In the genomic region with DNA sequence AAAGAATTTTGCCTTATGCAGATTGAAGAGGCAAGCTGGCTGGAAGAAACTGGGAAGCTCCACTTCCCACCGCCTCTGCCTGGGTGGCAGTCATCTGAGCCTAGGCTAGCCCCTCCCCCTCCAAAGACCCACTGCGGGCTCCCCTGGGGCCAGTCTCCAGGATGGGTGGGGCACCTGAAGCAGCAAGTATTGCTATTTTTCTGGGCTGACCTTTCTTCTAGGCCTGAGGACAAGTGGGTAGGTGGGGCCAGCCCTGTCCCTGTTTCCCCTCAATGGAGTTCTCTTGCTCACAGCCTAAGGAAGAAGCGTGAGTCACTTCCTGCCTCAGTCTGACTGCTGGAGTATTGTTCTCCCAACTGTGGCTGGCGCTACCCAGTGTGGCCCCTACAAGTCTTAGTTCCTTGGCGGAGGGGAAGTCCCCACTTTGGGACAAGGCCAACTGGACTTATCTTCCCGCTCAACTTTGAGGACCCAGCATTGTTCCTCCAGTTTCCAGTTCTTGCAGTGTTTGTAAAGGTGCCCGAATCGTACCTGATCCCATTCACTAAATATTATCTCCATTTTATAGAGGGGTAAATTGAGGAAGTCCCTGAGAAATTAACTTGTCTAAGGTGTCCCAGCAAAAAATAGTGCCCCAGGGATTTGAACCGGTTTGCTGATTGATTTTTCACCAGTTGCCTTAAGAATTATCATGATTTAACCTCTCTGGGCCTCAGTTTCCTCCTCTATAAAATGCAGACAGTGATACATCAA, we compare ENCODE assay signal across 8 cellular contexts. TPM values are rescaled to one million over a fixed set of nuclear protein-coding genes. Genes with fewer than 3 reads are reported as not detected.
A peak's percentile ranks its signal among the peaks of the same experiment; 100 is the strongest.
DNase-seq lines count a peak whose midpoint lies in the region; ATAC-seq, FAIRE-seq and TF ChIP-seq lines count a peak whose summit lies in the region.

No MANE protein-coding gene starts in this region.

- DNase-seq in Ammon's horn (ENCODE audit: low spot score), result peak; percentile 66
- peak; percentile 82 for DNase-seq in HTR-8/SVneo (ENCODE audit: insufficient read length, low spot score)
- peak; percentile 94 to 99 for DNase-seq in SW 1271 (lab: John Stamatoyannopoulos, UW)
- peak; percentile 63 for DNase-seq in dedifferentiated amniotic fluid mesenchymal stem cell (ENCODE audit: extremely low spot score)
- peak in 2 of 3 donors; percentile 71 for DNase-seq in right lobe of liver
- DNase-seq in stimulated activated CD8-positive, alpha-beta memory T cell treated with anti-CD3 and anti-CD28 coated beads, Interleukin-4, amount 100 ng/mL, for 24 hours (ENCODE audit: low read depth), result peak; percentile 42
- DNase-seq in activated gamma-delta T cell (lab: John Stamatoyannopoulos, UW), result no peak

- H3K4me3 ChIP-seq in right lobe of liver, result peak overlapping the region in 2 of 3 donors; percentile 81 to 82

- peak; percentile 22 for TF ChIP-seq POLR2A in right lobe of liver (IDR thresholded peaks at IDR 0.05)

- 48% methylated on average over 6 of the region's 9 CpGs for WGBS in right lobe of liver (ENCODE audit: insufficient coverage, low coverage, low lambda C conversion rate, missing lambda C conversion rate)

- H3K9me3 ChIP-seq in right lobe of liver, result no peaks in the 10 kb centered on the region

- ATAC-seq in right lobe of liver (peak; percentile 10 to 57 (median 36)), GM21447 (IDR thresholded peaks at IDR 0.05; ENCODE audit: unreplicated experiment) (no peak)

- no peaks in the 10 kb centered on the region for H3K27me3 ChIP-seq in right lobe of liver

- peak overlapping the region; percentile 93 to 98 (median 97) for H3K27ac ChIP-seq in right lobe of liver

- no peak for TF ChIP-seq CTCF in right lobe of liver (IDR thresholded peaks at IDR 0.05)

- peaks cover 0 to 45% (median 9%) of the 10 kb centered on the region in 4 donors for H3K4me1 ChIP-seq in right lobe of liver

- FAIRE-seq in HTR-8/SVneo (lab: Jason Lieb, UNC), result no peak

- no peaks in the 10 kb centered on the region for H3K36me3 ChIP-seq in right lobe of liver

- intact Hi-C loops in right lobe of liver (cut with DNase I), result no loop called here

RNA-seq across cellular contexts. Expression of gene FURIN, which starts 1.4 kb away (rescaled TPM):
- 100 to 1,000 TPM; 122 to 232 (median 189) TPM for total RNA-seq in right lobe of liver

RNA-seq across cellular contexts. Expression of gene FES, which starts 14.5 kb away (rescaled TPM):
- total RNA-seq in right lobe of liver, result 10 to 100 TPM; 11.5 to 36.5 (median 18.5) TPM

RNA-seq across cellular contexts. Expression of gene MAN2A2, which starts 33.3 kb away (rescaled TPM):
- 10 to 100 TPM; 41.4 to 91.6 (median 59.8) TPM for total RNA-seq in right lobe of liver
